Comparison of ENCODE assay signal across 24 cellular contexts in genomic region chr19:32012206-32012605, GRCh38.
"Had no signal": no experiment of that assay in that cellular context is flagged by ENCODE, and none has a peak within 500 bp of the region (broad histone marks: within the 10 kb centered on the region; RNA-seq: fewer than 3 reads in every experiment).

No MANE protein-coding gene starts in this region.

- H3K9me3 Mint-ChIP-seq: activated T-cell treated with anti-CD3 and anti-CD28 coated beads, Interleukin-2, amount 50 U/mL, for 72 hours; natural killer cell had no signal

- H3K4me3 ChIP-seq: body of pancreas, cardiac muscle cell, coronary artery, dorsolateral prefrontal cortex, gastroesophageal sphincter, spleen, thoracic aorta, upper lobe of left lung had no signal

- H3K36me3 Mint-ChIP-seq: activated naive CD4-positive, alpha-beta T cell treated with anti-CD3 and anti-CD28 coated beads, Interleukin-2, amount 50 U/mL, for 72 hours; natural killer cell had no signal

- H3K9me3 ChIP-seq: body of pancreas, gastroesophageal sphincter, spleen, thoracic aorta, upper lobe of left lung had no signal

- H3K4me3 Mint-ChIP-seq: activated T-cell treated with anti-CD3 and anti-CD28 coated beads, Interleukin-2, amount 50 U/mL, for 72 hours; natural killer cell had no signal

- H3K4me1 Mint-ChIP-seq: natural killer cell had no signal

- H3K36me3 ChIP-seq: cardiac muscle cell, gastroesophageal sphincter, spleen, thoracic aorta, upper lobe of left lung had no signal

- H3K27ac ChIP-seq: body of pancreas, cardiac muscle cell, coronary artery, dorsolateral prefrontal cortex, gastroesophageal sphincter, spleen, thoracic aorta, upper lobe of left lung had no signal

- H3K4me1 ChIP-seq: body of pancreas, gastroesophageal sphincter, spleen, upper lobe of left lung had no signal

- ATAC-seq: activated naive CD4-positive, alpha-beta T cell treated with anti-CD3 and anti-CD28 coated beads, Interleukin-2, amount 50 U/mL, for 72 hours; activated T-cell treated with anti-CD3 and anti-CD28 coated beads, Interleukin-2, amount 50 U/mL, for 72 hours; body of pancreas; gastroesophageal sphincter; left cardiac atrium; natural killer cell; stimulated activated naive CD8-positive, alpha-beta T cell treated with anti-CD3 and anti-CD28 coated beads, Interleukin-15, Interleukin-2, amounts not matched to agents 100 U/mL and 50 U/mL, for 24 hours had no signal

- DNase-seq: activated CD4-positive, alpha-beta T cell treated with anti-CD3 and anti-CD28 coated beads for 4 hours; activated CD4-positive, alpha-beta T cell treated with anti-CD3 and anti-CD28 coated beads, Interleukin-2, amount 50 U/mL, for 4 hours; activated naive CD4-positive, alpha-beta T cell; activated T-cell treated with anti-CD3 and anti-CD28 coated beads for 4 hours; activated T-cell treated with anti-CD3 and anti-CD28 coated beads, Interleukin-2, amount 50 U/mL, for 72 hours; anterior cingulate cortex; body of pancreas; dorsolateral prefrontal cortex; effector memory CD4-positive, alpha-beta T cell; erythroblast; hippocampal formation; left cardiac atrium; mesenchymal stem cell; natural killer cell; spleen; stimulated activated CD4-positive, alpha-beta T cell treated with anti-CD3 and anti-CD28 coated beads, Interleukin-2, amount 100 ng/mL, for 48 hours; stimulated activated naive CD8-positive, alpha-beta T cell treated with anti-CD3 and anti-CD28 coated beads, Interleukin-15, Interleukin-2, amounts not matched to agents 100 U/mL and 50 U/mL, for 24 hours; upper lobe of left lung had no signal

- H3K27ac Mint-ChIP-seq: activated naive CD4-positive, alpha-beta T cell treated with anti-CD3 and anti-CD28 coated beads, Interleukin-2, amount 50 U/mL, for 72 hours; activated T-cell treated with anti-CD3 and anti-CD28 coated beads, Interleukin-2, amount 50 U/mL, for 72 hours; natural killer cell had no signal

- FAIRE-seq: keratinocyte had no signal

- H3K27me3 ChIP-seq: body of pancreas, cardiac muscle cell, gastroesophageal sphincter, spleen, upper lobe of left lung had no signal
